In genomic region chr11:110878513-110878912, GRCh38 we compare ENCODE assay signal across 17 cellular contexts.
"Had no signal": no experiment of that assay in that cellular context is flagged by ENCODE, and none has a peak within 500 bp of the region (broad histone marks: within the 10 kb centered on the region; RNA-seq: fewer than 3 reads in every experiment).

No MANE protein-coding gene starts in this region.

- H3K4me3 ChIP-seq: gastrocnemius medialis, heart right ventricle, left ventricle myocardium inferior, pancreas, smooth muscle cell, tibial nerve, vagina had no signal

- ATAC-seq: activated T-cell treated with anti-CD3 and anti-CD28 coated beads, Interleukin-2, amount 50 U/mL, for 72 hours; heart right ventricle had no signal

- DNase-seq: activated CD4-positive, alpha-beta memory T cell treated with anti-CD3 and anti-CD28 coated beads for 36 hours; activated CD4-positive, CD25-positive, alpha-beta regulatory T cell treated with anti-CD3 and anti-CD28 coated beads, Interleukin-2, amount 50 U/mL, for 72 hours; activated gamma-delta T cell treated with Interleukin-2 at 50 U/mL for 16 hours; activated naive CD8-positive, alpha-beta T cell treated with anti-CD3 and anti-CD28 coated beads for 36 hours; activated T-cell treated with anti-CD3 and anti-CD28 coated beads, Interleukin-2, amount 50 U/mL, for 72 hours; anterior cingulate cortex; caudate nucleus; cortex of kidney; effector CD8-positive, alpha-beta T cell; gastrocnemius medialis; heart right ventricle; left ventricle myocardium inferior; pancreas had no signal

- FAIRE-seq: keratinocyte, pancreas had no signal

- H3K4me1 ChIP-seq: gastrocnemius medialis, heart right ventricle, left ventricle myocardium inferior, pancreas, vagina had no signal

- H3K27me3 ChIP-seq: gastrocnemius medialis, heart right ventricle, pancreas, tibial nerve, vagina had no signal

- H3K36me3 ChIP-seq: gastrocnemius medialis, heart right ventricle, left ventricle myocardium inferior, pancreas, tibial nerve, vagina had no signal

- H3K9me3 ChIP-seq: gastrocnemius medialis, heart right ventricle, pancreas, vagina had no signal

- H3K27ac ChIP-seq: gastrocnemius medialis, heart right ventricle, left ventricle myocardium inferior, pancreas, tibial nerve, vagina had no signal
